Comparison of ENCODE assay signal across 16 cellular contexts in the genomic region with DNA sequence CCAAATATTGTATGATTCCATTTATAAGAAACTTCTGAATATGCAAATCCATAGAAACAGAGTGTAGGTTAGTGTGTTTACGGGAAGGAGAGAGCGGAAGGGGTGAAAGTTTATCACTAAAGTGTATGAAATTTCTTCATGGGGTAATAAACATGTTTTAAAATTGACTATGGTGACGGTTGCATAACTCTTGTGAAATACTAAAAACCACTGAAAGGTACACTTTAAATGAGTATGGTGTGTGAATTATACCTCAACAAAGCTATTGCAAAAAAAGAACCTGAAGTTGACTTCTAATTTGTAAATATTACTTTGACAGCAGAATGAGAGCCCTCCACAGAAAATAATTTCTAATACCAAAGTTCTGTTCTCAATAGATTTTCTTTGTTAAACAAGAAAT.
"Had no signal": no experiment of that assay in that cellular context is flagged by ENCODE, and none has a peak within 500 bp of the region (broad histone marks: within the 10 kb centered on the region; RNA-seq: fewer than 3 reads in every experiment).

No MANE protein-coding gene starts in this region.

- H3K9ac ChIP-seq: SK-N-SH had no signal

- H3K4me2 ChIP-seq: SK-N-SH had no signal

- H3K9me3 ChIP-seq: SK-N-SH had no signal

- DNase-seq: KBM-7, NCI-H1092 treated with DMSO at 0.1 percent for 48 hours, NCI-H1436, NCI-H187, NCI-H2029, NCI-H2081 treated with DMSO at 0.1 percent for 48 hours, NCI-H2171, NCI-H226, NCI-H446, NCI-H510A, NCI-H524 treated with DMSO at 0.1 percent for 48 hours, NCI-H69, NCI-H774, RPMI8226, SHP77, SK-N-SH had no signal
